In the genomic region with DNA sequence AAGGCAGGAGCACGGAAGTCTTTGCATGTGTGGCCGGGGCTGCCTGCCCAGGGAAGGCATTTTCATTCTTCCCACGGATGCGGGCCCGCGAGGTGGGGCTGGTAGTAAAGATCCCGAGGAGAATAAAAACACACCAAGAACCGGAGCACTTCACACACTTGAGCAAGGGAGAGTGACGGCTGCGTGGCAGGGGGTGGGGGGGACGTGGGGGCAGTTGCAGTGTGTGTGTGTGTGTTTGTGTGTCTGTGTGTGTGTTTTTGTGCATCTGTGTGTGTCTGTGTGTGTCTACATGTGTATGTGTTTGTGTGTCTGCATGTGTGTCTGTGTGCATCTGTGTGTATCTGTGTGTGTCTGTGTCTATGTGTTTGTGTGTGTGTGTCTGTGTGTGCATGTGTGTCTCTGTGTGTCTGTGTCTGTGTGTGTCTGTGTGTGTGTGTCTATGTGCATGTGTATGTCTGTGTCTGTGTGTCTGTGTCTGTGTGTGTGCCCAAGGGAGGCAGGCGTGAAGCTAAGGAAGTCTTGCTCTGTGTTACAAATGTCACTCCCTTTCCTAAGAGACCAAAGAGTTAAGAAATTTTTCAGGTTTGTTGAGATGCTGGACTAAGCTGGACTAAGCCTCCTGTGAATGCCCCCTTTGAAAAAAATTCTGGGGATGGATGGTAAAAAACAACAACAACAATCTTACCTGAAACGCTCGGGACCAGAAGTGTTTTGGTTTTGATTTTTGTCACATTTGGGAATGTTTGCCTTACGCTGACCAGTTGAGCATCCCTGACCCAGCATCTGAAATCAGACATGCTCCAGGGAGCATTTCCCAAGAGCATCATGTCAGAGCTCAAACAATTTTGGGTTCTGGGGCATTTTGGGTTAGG, we compare ENCODE assay signal across 13 cellular contexts. TPM values are rescaled to one million over a fixed set of nuclear protein-coding genes. Genes with fewer than 3 reads are reported as not detected.
DNase-seq lines count a peak whose midpoint lies in the region; ATAC-seq and TF ChIP-seq lines count a peak whose summit lies in the region.
"Had no signal": no experiment of that assay in that cellular context is flagged by ENCODE, and none has a peak within 500 bp of the region (broad histone marks: within the 10 kb centered on the region; RNA-seq: fewer than 3 reads in every experiment).

No MANE protein-coding gene starts in this region.

- H4K20me1 ChIP-seq in BLaER1 treated with 17β-estradiol and CSF1 and Interleukin-3, amounts not matched to agents 10 nM and 100 nM = no peaks in the 10 kb centered on the region

- ATAC-seq in HG03039 (IDR thresholded peaks at IDR 0.05; ENCODE audit: unreplicated experiment) = no peak
- ATAC-seq: mucosa of descending colon had no signal

- no peak for TF ChIP-seq CTCF in choroid plexus epithelial cell (conservative IDR thresholded peaks at IDR 0.05; ENCODE audit: low read depth, low read length)

- no peak overlapping the region for H3K4me3 ChIP-seq in BLaER1 treated with 17β-estradiol and CSF1 and Interleukin-3, amounts not matched to agents 10 nM and 100 nM
- H3K4me3 ChIP-seq in choroid plexus epithelial cell (ENCODE audit: low read depth, low read length) (peak overlapping the region; percentile 7), skeletal muscle cell (ENCODE audit: low read depth, low read length) (peak overlapping the region; percentile 3)
- H3K4me3 ChIP-seq: cardiac muscle cell, mucosa of descending colon had no signal

- peak overlapping the region in 8 of 11 experiments; percentile 15 to 85 (median 68); a peak in 14 of 22 replicates for H3K27ac ChIP-seq in BLaER1 treated with 17β-estradiol and CSF1 and Interleukin-3, amounts not matched to agents 10 nM and 100 nM
- H3K27ac ChIP-seq: cardiac muscle cell had no signal

- peak overlapping the region in 4 of 11 experiments; percentile 30 to 61 (median 47); a peak in 4 of 22 replicates for H3K9ac ChIP-seq in BLaER1 treated with 17β-estradiol and CSF1 and Interleukin-3, amounts not matched to agents 10 nM and 100 nM

- peaks cover 0 to 13% (median 0%) of the 10 kb centered on the region in 11 experiments; a peak in 4 of 22 replicates for H3K9me3 ChIP-seq in BLaER1 treated with 17β-estradiol and CSF1 and Interleukin-3, amounts not matched to agents 10 nM and 100 nM (replicated peaks in 1 of 11)
- H3K9me3 ChIP-seq: mucosa of descending colon had no signal

- peak; percentile 31 for DNase-seq in HT-29 (ENCODE audit: low spot score)
- DNase-seq in choroid plexus epithelial cell (ENCODE audit: low read depth) = no peak
- no peak for DNase-seq in skeletal muscle cell (ENCODE audit: low read depth)
- DNase-seq in stimulated activated CD4-positive, alpha-beta T cell treated with anti-CD3 and anti-CD28 coated beads, Interleukin-2, amount 100 ng/mL, for 24 hours = no peak
- DNase-seq in iPS-NIHi7 (ENCODE audit: extremely low spot score) = no peak
- DNase-seq: activated naive CD4-positive, alpha-beta T cell; glutamatergic neuron; mucosa of descending colon; NK-92 treated with Interleukin-12 subunit alpha and Interleukin-12 subunit beta, amount 100 ng/mL, for 24 hours had no signal

- H3K27me3 ChIP-seq in BLaER1 treated with 17β-estradiol and CSF1 and Interleukin-3, amounts not matched to agents 10 nM and 100 nM = no peaks in the 10 kb centered on the region
- H3K27me3 ChIP-seq: cardiac muscle cell had no signal

- H3K4me2 ChIP-seq in BLaER1 treated with 17β-estradiol and CSF1 and Interleukin-3, amounts not matched to agents 10 nM and 100 nM = peak overlapping the region; percentile 49 to 83 (median 68); a peak in 21 of 22 replicates

- H3K4me1 ChIP-seq in BLaER1 treated with 17β-estradiol and CSF1 and Interleukin-3, amounts not matched to agents 10 nM and 100 nM = peaks cover 23 to 44% (median 33%) of the 10 kb centered on the region in 10 experiments

- no peaks in the 10 kb centered on the region for H3K36me3 ChIP-seq in BLaER1 treated with 17β-estradiol and CSF1 and Interleukin-3, amounts not matched to agents 10 nM and 100 nM
- H3K36me3 ChIP-seq: cardiac muscle cell had no signal

RNA-seq across cellular contexts. Expression of gene ZNF469, which starts 48.9 kb away (rescaled TPM):
- total RNA-seq in HT-29 (2014; rRNA removed; shearing (Covaris generic)) = 0.29 and 0.33 TPM in 2 replicates
- total RNA-seq: SK-MEL-5 had no signal

Comparison
In these comparisons a context has a peak if more than half of its experiments do, and no peak if none do; other contexts are left out.
1. H3K4me3 ChIP-seq: peak in choroid plexus epithelial cell (single experiment) and skeletal muscle cell (single experiment); none in BLaER1 treated with 17β-estradiol and CSF1 and Interleukin-3, amounts not matched to agents 10 nM and 100 nM (0 of 10).